10 cellular contexts compared by ENCODE assay signal in genomic region chr14:92637864-92638263, GRCh38.
"Had no signal": no experiment of that assay in that cellular context is flagged by ENCODE, and none has a peak within 500 bp of the region (broad histone marks: within the 10 kb centered on the region; RNA-seq: fewer than 3 reads in every experiment).

No MANE protein-coding gene starts in this region.

- H3K9me3 Mint-ChIP-seq: nephron had no signal

- DNase-seq: activated CD4-positive, alpha-beta T cell treated with anti-CD3 and anti-CD28 coated beads for 48 hours; activated gamma-delta T cell; activated T-cell treated with anti-CD3 and anti-CD28 coated beads for 4 hours; colonic mucosa; foreskin melanocyte; heart left ventricle; stimulated activated CD4-positive, alpha-beta T cell treated with anti-CD3 and anti-CD28 coated beads, Interleukin-12 subunit alpha, Interleukin-12 subunit beta, amount 100 ng/mL, for 4 hours; stomach had no signal

- H3K9me3 ChIP-seq: colonic mucosa, heart left ventricle, stomach, thoracic aorta had no signal

- H3K27ac ChIP-seq: colonic mucosa, heart left ventricle had no signal

- H3K4me1 ChIP-seq: colonic mucosa had no signal

- H3K27ac Mint-ChIP-seq: nephron had no signal

- H3K4me3 Mint-ChIP-seq: nephron had no signal

- H3K4me3 ChIP-seq: colonic mucosa, heart left ventricle, stomach, thoracic aorta had no signal

- H3K27me3 ChIP-seq: colonic mucosa, heart left ventricle, stomach had no signal

- H3K36me3 ChIP-seq: colonic mucosa, thoracic aorta had no signal
